Comparison of ENCODE assay signal across 1 cellular context in the genomic region with DNA sequence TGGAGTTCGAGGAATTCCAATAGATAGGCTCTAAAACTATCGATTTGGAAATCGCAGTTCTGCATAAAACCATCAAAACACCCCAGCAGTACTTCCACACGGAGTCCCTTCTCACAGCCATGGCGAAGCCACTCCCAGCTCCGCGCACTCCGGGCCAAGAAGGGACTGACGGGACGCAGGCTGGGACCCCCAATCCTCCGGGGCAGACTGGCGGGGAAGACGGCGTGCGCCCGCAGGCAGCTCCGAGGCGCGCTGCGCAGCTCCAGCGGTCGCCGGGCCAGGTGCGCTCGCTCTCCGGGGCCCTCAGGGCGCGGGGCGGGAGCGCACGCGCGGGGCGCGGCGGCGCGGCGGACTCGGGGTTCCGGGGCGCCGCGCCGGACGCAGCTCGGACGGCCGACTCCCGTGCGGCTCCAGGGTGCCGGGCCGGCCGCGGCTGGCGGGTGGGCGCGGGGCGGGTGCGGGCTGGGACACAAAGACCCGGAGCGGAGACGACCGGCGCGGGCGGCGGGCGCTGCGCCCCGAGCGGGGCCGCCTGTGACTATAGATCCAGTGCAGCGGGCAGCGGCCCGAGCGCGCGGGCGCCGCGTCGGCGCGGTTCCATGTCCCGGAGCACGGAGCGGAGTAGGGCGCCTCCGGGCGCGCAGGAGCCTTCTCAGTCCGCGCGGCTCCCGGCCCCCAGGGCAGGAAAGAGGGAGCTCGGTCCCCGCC.
TF ChIP-seq lines count a peak whose summit lies in the region.

No MANE protein-coding gene starts in this region.

TF ChIP-seq in liver, 16 proteins besides CTCF, POLR2A, EP300 and RAD21 (continued from another document):
- TF ChIP-seq YY1 (IDR thresholded peaks at IDR 0.05): no peak
- TF ChIP-seq HNF4A (conservative IDR thresholded peaks at IDR 0.05): no peak
- TF ChIP-seq FOXA2 (IDR thresholded peaks at IDR 0.05): no peak
